In the genomic region with DNA sequence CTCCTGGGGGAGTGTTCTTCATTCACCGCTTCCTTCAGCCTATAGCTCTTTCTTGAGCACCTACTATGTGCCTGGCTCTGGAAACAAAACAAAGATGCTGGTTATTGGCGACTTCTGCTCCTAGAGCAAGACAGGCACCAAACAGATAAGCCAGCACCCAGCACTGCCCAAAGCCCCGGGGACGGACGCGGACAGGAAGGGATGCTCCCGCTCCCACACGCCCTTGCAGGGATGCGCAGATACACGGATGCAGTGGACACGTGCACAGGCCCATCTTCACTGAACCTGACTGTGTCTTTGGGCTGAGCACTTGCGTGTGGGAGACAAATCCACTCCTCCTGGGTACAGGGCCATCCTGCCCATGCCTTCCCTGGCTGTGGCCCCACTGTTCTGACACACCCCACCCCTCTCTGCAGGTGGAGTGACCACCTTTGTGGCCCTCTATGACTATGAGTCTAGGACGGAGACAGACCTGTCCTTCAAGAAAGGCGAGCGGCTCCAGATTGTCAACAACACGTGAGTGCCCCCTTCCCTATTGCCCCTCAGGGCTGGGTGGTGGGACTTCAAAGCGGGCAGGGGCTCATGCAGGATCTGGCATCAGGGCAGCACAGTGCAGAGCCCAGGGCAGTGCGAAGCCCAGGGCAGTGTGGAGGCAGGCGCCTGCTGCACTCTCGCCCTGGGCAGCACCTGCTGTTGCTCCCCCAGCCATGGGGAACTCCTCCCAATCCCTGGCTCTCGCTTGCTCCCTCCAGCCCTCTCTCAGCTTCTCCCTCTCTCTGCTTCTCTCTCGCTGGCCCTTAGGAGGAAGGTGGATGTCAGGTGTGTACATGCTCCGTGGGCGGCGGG, we compare ENCODE assay signal across 21 cellular contexts. TPM values are rescaled to one million over a fixed set of nuclear protein-coding genes. Genes with fewer than 3 reads are reported as not detected.
DNase-seq lines count a peak whose midpoint lies in the region; ATAC-seq, FAIRE-seq and TF ChIP-seq lines count a peak whose summit lies in the region.
"Had no signal": no experiment of that assay in that cellular context is flagged by ENCODE, and none has a peak within 500 bp of the region (broad histone marks: within the 10 kb centered on the region; RNA-seq: fewer than 3 reads in every experiment).

No MANE protein-coding gene starts in this region.

- H3K4me3 Mint-ChIP-seq in activated T-helper 1 cell treated with anti-CD3 and anti-CD28 coated beads, Interleukin-12 subunit alpha, Interleukin-12 subunit beta, Interleukin-2, Interleukin-4 antibody, amounts not matched to agents 30 ng/mL and 10 ng/mL and 1 ng/mL, durations not matched to agents 14 hours and 24 hours and 36 hours = no peak overlapping the region

- DNase-seq in activated CD4-positive, CD25-positive, alpha-beta regulatory T cell treated with anti-CD3 and anti-CD28 coated beads, Interleukin-2, amount 50 U/mL, for 72 hours = peak; percentile 28
- no peak for DNase-seq in RWPE1 (ENCODE audit: low spot score)
- peak; percentile 54 for DNase-seq in kidney
- DNase-seq in spleen = peak; percentile 76
- no peak for DNase-seq in activated T-helper 1 cell treated with anti-CD3 and anti-CD28 coated beads, Interleukin-12 subunit alpha, Interleukin-12 subunit beta, Interleukin-2, Interleukin-4 antibody, amounts not matched to agents 30 ng/mL and 10 ng/mL and 1 ng/mL, durations not matched to agents 14 hours and 24 hours and 36 hours (ENCODE audit: low spot score)
- DNase-seq in NOMO-1 treated with DMSO at 0.1 percent for 48 hours (lab: John Stamatoyannopoulos, UW; ENCODE audit: unreplicated experiment) = no peak
- DNase-seq: activated CD4-positive, CD25-positive, alpha-beta regulatory T cell; activated gamma-delta T cell treated with Interleukin-2 at 50 U/mL for 16 hours; DMS53; KBM-7; NCI-H1694 treated with DMSO at 0.1 percent for 48 hours; PC-9; T-helper 9 cell; transverse colon had no signal

- POLR2A ChIA-PET in RWPE1 (lab: Yijun Ruan, JAX; ENCODE audit: low non-redundant PET) = no interaction called here

- TF ChIP-seq CTCF in RWPE1 (conservative IDR thresholded peaks at IDR 0.05; ENCODE audit: low read depth) = no peak
- no peak for TF ChIP-seq CTCF in kidney (IDR thresholded peaks at IDR 0.05; ENCODE audit: borderline replicate concordance, extremely low read depth, insufficient read depth)
- TF ChIP-seq CTCF in spleen (IDR thresholded peaks at IDR 0.05 in 8 of 11, conservative IDR thresholded peaks at IDR 0.05 in 3 of 11) = peak in 1 of 11 experiments; percentile 5

- H3K9ac ChIP-seq in kidney (ENCODE audit: low read length in 2 of 2) = no peak overlapping the region

- H3K36me3 ChIP-seq in kidney (ENCODE audit: control insufficient read depth in 1 of 2, insufficient read depth in 2 of 2, low read length in 2 of 2) (peaks cover 9 to 13% of the 10 kb centered on the region in 2 donors), spleen (peaks cover 0 to 44% (median 2%) of the 10 kb centered on the region in 6 donors)

- H3K9me3 ChIP-seq in kidney (ENCODE audit: control insufficient read depth in 1 of 2, low read length in 2 of 2) (no peaks in the 10 kb centered on the region), spleen (no peaks in the 10 kb centered on the region)
- H3K9me3 ChIP-seq: heart left ventricle, transverse colon had no signal

- intact Hi-C loops in kidney (cut with DNase I) = loop anchor here (10.0 kb wide), 1 partner anchor 101 kb away; a partner anchor contains a TSS
- intact Hi-C loops in spleen (cut with DNase I; ENCODE audit: low total_unique reads) = loop anchor here (10.0 kb wide), 2 partner anchors 111 to 191 kb away; no protein-coding TSS in a partner anchor
- intact Hi-C loops in activated T-helper 1 cell treated with anti-CD3 and anti-CD28 coated beads, Interleukin-12 subunit alpha, Interleukin-12 subunit beta, Interleukin-2, Interleukin-4 antibody, amounts not matched to agents 30 ng/mL and 10 ng/mL and 1 ng/mL, durations not matched to agents 14 hours and 24 hours and 36 hours (cut with micrococcal nuclease) = loop anchor here (2.0 kb wide), 1 partner anchor 141 kb away; a partner anchor contains a TSS

- H3K4me3 ChIP-seq in kidney (ENCODE audit: low read length in 2 of 2) (no peak overlapping the region), spleen (no peak overlapping the region)
- H3K4me3 ChIP-seq: lung, PC-9, transverse colon had no signal

- peaks cover 9% of the 10 kb centered on the region for H3K27me3 Mint-ChIP-seq in activated T-helper 1 cell treated with anti-CD3 and anti-CD28 coated beads, Interleukin-12 subunit alpha, Interleukin-12 subunit beta, Interleukin-2, Interleukin-4 antibody, amounts not matched to agents 30 ng/mL and 10 ng/mL and 1 ng/mL, durations not matched to agents 14 hours and 24 hours and 36 hours (ENCODE audit: insufficient read depth)
- H3K27me3 Mint-ChIP-seq: stimulated activated naive CD8-positive, alpha-beta T cell treated with anti-CD3 and anti-CD28 coated beads, Interleukin-15, Interleukin-2, amounts not matched to agents 100 ng/mL and 50 ng/mL, for 24 hours had no signal

- WGBS in spleen, 5 donors = 91 to 96% (median 92%) methylated on average over 16 to 25 of the region's 25 CpGs

- peaks cover 0 to 37% (median 0%) of the 10 kb centered on the region in 7 donors for H3K27me3 ChIP-seq in spleen (replicated peaks in 1 of 7)
- H3K27me3 ChIP-seq: heart left ventricle, transverse colon had no signal

- peaks cover 3% of the 10 kb centered on the region for H3K36me3 Mint-ChIP-seq in activated T-helper 1 cell treated with anti-CD3 and anti-CD28 coated beads, Interleukin-12 subunit alpha, Interleukin-12 subunit beta, Interleukin-2, Interleukin-4 antibody, amounts not matched to agents 30 ng/mL and 10 ng/mL and 1 ng/mL, durations not matched to agents 14 hours and 24 hours and 36 hours (ENCODE audit: low read depth)

- no peak for TF ChIP-seq POLR2A in spleen (IDR thresholded peaks at IDR 0.05)

- no peaks in the 10 kb centered on the region for H3K9me3 Mint-ChIP-seq in activated T-helper 1 cell treated with anti-CD3 and anti-CD28 coated beads, Interleukin-12 subunit alpha, Interleukin-12 subunit beta, Interleukin-2, Interleukin-4 antibody, amounts not matched to agents 30 ng/mL and 10 ng/mL and 1 ng/mL, durations not matched to agents 14 hours and 24 hours and 36 hours
- H3K9me3 Mint-ChIP-seq: stimulated activated naive CD8-positive, alpha-beta T cell treated with anti-CD3 and anti-CD28 coated beads, Interleukin-15, Interleukin-2, amounts not matched to agents 100 ng/mL and 50 ng/mL, for 24 hours had no signal

- no peak for FAIRE-seq in kidney (lab: Jason Lieb, UNC)

- no peak for ATAC-seq in activated CD4-positive, CD25-positive, alpha-beta regulatory T cell treated with anti-CD3 and anti-CD28 coated beads, Interleukin-2, amount 50 U/mL, for 24 hours
- ATAC-seq in GM21825 (IDR thresholded peaks at IDR 0.05; ENCODE audit: unreplicated experiment) = no peak
- ATAC-seq: HCT116 had no signal

- CTCF ChIA-PET in RWPE1 (lab: Yijun Ruan, JAX) = interaction anchor here (0.6 to 1.6 kb wide), 7 partner anchors 11 to 103 kb away, joined by 3 to 8 read pairs (median 5); no protein-coding TSS in a partner anchor

- peaks cover 6% of the 10 kb centered on the region for H3K4me1 Mint-ChIP-seq in activated T-helper 1 cell treated with anti-CD3 and anti-CD28 coated beads, Interleukin-12 subunit alpha, Interleukin-12 subunit beta, Interleukin-2, Interleukin-4 antibody, amounts not matched to agents 30 ng/mL and 10 ng/mL and 1 ng/mL, durations not matched to agents 14 hours and 24 hours and 36 hours (ENCODE audit: low read depth)

- H3K27ac Mint-ChIP-seq in activated T-helper 1 cell treated with anti-CD3 and anti-CD28 coated beads, Interleukin-12 subunit alpha, Interleukin-12 subunit beta, Interleukin-2, Interleukin-4 antibody, amounts not matched to agents 30 ng/mL and 10 ng/mL and 1 ng/mL, durations not matched to agents 14 hours and 24 hours and 36 hours = no peak overlapping the region
- H3K27ac Mint-ChIP-seq: stimulated activated naive CD8-positive, alpha-beta T cell treated with anti-CD3 and anti-CD28 coated beads, Interleukin-15, Interleukin-2, amounts not matched to agents 100 ng/mL and 50 ng/mL, for 24 hours had no signal

- H3K4me1 ChIP-seq in kidney (ENCODE audit: control insufficient read depth in 1 of 2, insufficient read depth in 1 of 2, low read depth in 1 of 2, low read length in 2 of 2) (peaks cover 0 to 3% of the 10 kb centered on the region in 2 donors), spleen (peaks cover 6 to 46% (median 32%) of the 10 kb centered on the region in 6 donors)

- H3K27ac ChIP-seq in RWPE1 = peak overlapping the region; percentile 5; the same call in 1 of the 2 replicates
- H3K27ac ChIP-seq in kidney (ENCODE audit: low read depth in 2 of 2, low read length in 2 of 2) = no peak overlapping the region
- no peak overlapping the region for H3K27ac ChIP-seq in spleen
- H3K27ac ChIP-seq: C4-2B, heart left ventricle, PC-9, transverse colon had no signal

RNA-seq across cellular contexts. Expression of a gene that starts 39.9 kb away (rescaled TPM):
- total RNA-seq in kidney (70.0 TPM), spleen (10 to 100 TPM; 27.3 to 68.0 (median 36.1) TPM)
- polyA plus RNA-seq in kidney (ENCODE audit: insufficient read depth, low read depth, low replicate concordance) (28.5 TPM), spleen (10 to 100 TPM in 2 of 3 donors, 1 to 10 TPM in 1; 7.0 to 28.7 (median 10.1) TPM)
- 6.2 and 6.4 TPM in 2 replicates for total RNA-seq in activated T-helper 1 cell treated with anti-CD3 and anti-CD28 coated beads, Interleukin-12 subunit alpha, Interleukin-12 subunit beta, Interleukin-2, Interleukin-4 antibody, amounts not matched to agents 30 ng/mL and 10 ng/mL and 1 ng/mL, durations not matched to agents 14 hours and 24 hours and 36 hours

Comparison
In these comparisons a context has a peak if more than half of its experiments do, and no peak if none do; other contexts are left out.
1. DNase-seq: peak in activated CD4-positive, CD25-positive, alpha-beta regulatory T cell treated with anti-CD3 and anti-CD28 coated beads, Interleukin-2, amount 50 U/mL, for 72 hours (single experiment), kidney (single experiment) and spleen (single experiment); none in RWPE1 (single experiment), activated T-helper 1 cell treated with anti-CD3 and anti-CD28 coated beads, Interleukin-12 subunit alpha, Interleukin-12 subunit beta, Interleukin-2, Interleukin-4 antibody, amounts not matched to agents 30 ng/mL and 10 ng/mL and 1 ng/mL, durations not matched to agents 14 hours and 24 hours and 36 hours (single experiment) and NOMO-1 treated with DMSO at 0.1 percent for 48 hours (single experiment).